Comparison of ENCODE assay signal across 9 cellular contexts in the genomic region with DNA sequence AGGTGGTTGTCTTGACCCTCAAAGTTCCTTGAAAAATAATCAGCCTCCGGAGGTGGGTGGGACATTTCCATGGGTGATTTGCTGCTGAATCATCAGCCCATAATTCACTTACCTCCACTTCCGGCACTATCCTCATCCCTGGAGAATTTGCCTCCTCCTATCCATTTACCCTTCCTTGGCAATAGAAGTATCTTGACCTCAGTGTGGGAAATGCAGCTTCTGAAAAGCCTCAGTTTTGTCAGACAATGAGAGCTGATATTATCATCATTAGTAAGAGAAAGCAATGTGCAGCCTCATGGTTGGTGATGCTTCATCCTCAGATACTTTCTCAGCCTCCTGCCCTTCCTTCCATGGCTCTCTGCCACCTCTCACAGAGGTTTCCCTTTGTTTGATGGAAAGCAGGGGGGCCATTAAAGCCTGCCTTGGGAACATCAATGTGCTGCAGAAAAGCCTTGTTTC. TPM values are rescaled to one million over a fixed set of nuclear protein-coding genes. Genes with fewer than 3 reads are reported as not detected.
DNase-seq lines count a peak whose midpoint lies in the region; ATAC-seq and TF ChIP-seq lines count a peak whose summit lies in the region.
"Had no signal": no experiment of that assay in that cellular context is flagged by ENCODE, and none has a peak within 500 bp of the region (broad histone marks: within the 10 kb centered on the region; RNA-seq: fewer than 3 reads in every experiment).

No MANE protein-coding gene starts in this region.

- no peak for ATAC-seq in HG02885 (IDR thresholded peaks at IDR 0.05; ENCODE audit: poor library complexity, unreplicated experiment)
- ATAC-seq: T-cell had no signal

- H3K9me3 ChIP-seq in adipocyte (ENCODE audit: control insufficient read depth, low read length) = no peaks in the 10 kb centered on the region

- peaks cover 9% of the 10 kb centered on the region for H3K4me1 ChIP-seq in adipocyte (ENCODE audit: control insufficient read depth, insufficient read depth, low read length)

- DNase-seq in AG10803 (ENCODE audit: low read depth) = peak; percentile 87
- peak; percentile 98 for DNase-seq in HT1080 (ENCODE audit: low read depth)
- DNase-seq in adipocyte (ENCODE audit: low read depth) = peak; percentile 63
- DNase-seq in kidney epithelial cell (ENCODE audit: low read depth) = peak; percentile 97
- DNase-seq in stimulated activated CD4-positive, alpha-beta T cell treated with anti-CD3 and anti-CD28 coated beads, Interleukin-15, amount 100 ng/mL, for 24 hours = no peak
- DNase-seq in coronary artery (ENCODE audit: low spot score) = no peak
- DNase-seq in middle frontal gyrus (ENCODE audit: extremely low spot score, low spot score) = no peak
- DNase-seq: T-cell had no signal

- no peak overlapping the region for H3K4me3 ChIP-seq in AG10803 (ENCODE audit: low read length)
- H3K4me3 ChIP-seq in adipocyte (ENCODE audit: low read length) = peak overlapping the region; percentile 57
- H3K4me3 ChIP-seq in kidney epithelial cell (ENCODE audit: low read depth, low read length) = no peak overlapping the region
- H3K4me3 ChIP-seq in coronary artery = no peak overlapping the region

- no peak overlapping the region for H3K9ac ChIP-seq in adipocyte (ENCODE audit: low read length)

- H3K36me3 ChIP-seq in adipocyte (ENCODE audit: control insufficient read depth, insufficient read depth, low read length, severe bottlenecking) = no peaks in the 10 kb centered on the region
- H3K36me3 ChIP-seq in kidney epithelial cell (ENCODE audit: control insufficient read depth, insufficient read depth, low read length) = no peaks in the 10 kb centered on the region

- TF ChIP-seq CTCF in AG10803 (conservative IDR thresholded peaks at IDR 0.05; ENCODE audit: low read length) = no peak
- TF ChIP-seq CTCF in kidney epithelial cell (IDR thresholded peaks at IDR 0.05; ENCODE audit: insufficient read depth, low read length, poor library complexity, severe bottlenecking) = no peak
- TF ChIP-seq CTCF in coronary artery (IDR thresholded peaks at IDR 0.05) = no peak

- no peak overlapping the region for H3K27ac ChIP-seq in coronary artery

- no peaks in the 10 kb centered on the region for H3K27me3 ChIP-seq in adipocyte (replicated peaks; ENCODE audit: control insufficient read depth, insufficient read depth, low read length)
- no peaks in the 10 kb centered on the region for H3K27me3 ChIP-seq in kidney epithelial cell (ENCODE audit: control insufficient read depth, insufficient read depth, low read length)

RNA-seq across cellular contexts. Expression of a gene that starts 33.3 kb away (rescaled TPM):
- 150 and 167 TPM in 2 replicates for total RNA-seq in HT1080 (2014; rRNA removed; shearing (Covaris generic))
- 226 and 295 TPM in 2 replicates for polyA plus RNA-seq in HT1080 (2015; cell fraction: cytosol; rRNA removed)
- 277 and 305 TPM in 2 replicates for polyA plus RNA-seq in HT1080 (2015; cell fraction: nucleus; rRNA removed)
- total RNA-seq in kidney epithelial cell = 6.6 and 20.8 TPM in 2 replicates
- total RNA-seq: T-cell had no signal

Comparison
In these comparisons a context has a peak if more than half of its experiments do, and no peak if none do; other contexts are left out.
1. DNase-seq: peak in AG10803 (single experiment), HT1080 (single experiment), adipocyte (single experiment) and kidney epithelial cell (single experiment); none in stimulated activated CD4-positive, alpha-beta T cell treated with anti-CD3 and anti-CD28 coated beads, Interleukin-15, amount 100 ng/mL, for 24 hours (single experiment), coronary artery (single experiment) and middle frontal gyrus (single experiment).